In the genomic region with DNA sequence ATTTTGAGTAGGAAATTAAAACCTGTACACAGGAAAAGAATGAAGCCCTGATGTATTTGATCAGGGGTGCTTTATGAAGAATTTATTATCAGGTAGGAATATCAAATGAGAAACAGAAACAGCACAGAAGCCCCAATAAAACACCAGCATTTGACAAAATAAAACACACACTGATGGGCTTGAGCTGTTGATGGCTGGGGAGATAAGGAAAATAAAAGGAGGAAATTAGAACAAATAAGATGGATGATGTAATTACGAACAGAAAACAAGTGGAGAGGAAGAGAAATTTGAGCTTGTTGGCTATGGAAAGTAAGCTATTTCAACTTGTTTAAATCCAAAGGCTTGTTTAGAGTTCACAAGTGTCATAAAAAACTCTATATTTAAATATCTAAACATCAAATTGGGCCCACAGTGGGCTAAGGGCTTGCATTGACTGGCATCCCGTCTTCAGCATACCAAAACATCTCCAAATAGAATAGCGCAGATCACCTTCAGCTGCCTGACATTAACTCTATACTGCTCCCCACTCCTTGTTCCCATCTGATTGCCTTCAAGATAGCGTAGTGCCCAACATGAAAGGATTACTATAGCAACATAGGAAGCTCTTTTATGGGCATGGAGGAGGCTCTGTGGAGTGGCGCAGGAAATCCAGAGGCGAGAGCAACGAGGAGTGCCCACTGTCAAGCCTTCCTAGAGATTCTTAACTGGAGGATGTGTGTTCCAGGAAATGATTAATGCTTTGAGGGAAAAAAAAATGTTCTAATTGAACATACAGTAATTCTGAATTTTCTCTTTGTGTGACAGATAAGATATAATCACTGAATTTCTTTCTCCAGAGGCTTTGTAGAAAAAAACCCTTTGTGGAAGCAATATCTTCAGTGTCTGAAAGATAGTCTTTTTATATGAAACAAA, we compare ENCODE assay signal across 1 cellular context.
TF ChIP-seq lines count a peak whose summit lies in the region.

No MANE protein-coding gene starts in this region.

TF ChIP-seq in endothelial cell of umbilical vein, 7 proteins besides CTCF, POLR2A, EP300 and RAD21 (continued from another document):
- TF ChIP-seq EZH2 (IDR thresholded peaks at IDR 0.05; ENCODE audit: borderline replicate concordance, low read depth, low read length, severe bottlenecking) (no peak), FOS (IDR thresholded peaks at IDR 0.05; ENCODE audit: borderline replicate concordance, insufficient read depth, low read length) (peak; percentile 59)
- TF ChIP-seq, protein P1, sequence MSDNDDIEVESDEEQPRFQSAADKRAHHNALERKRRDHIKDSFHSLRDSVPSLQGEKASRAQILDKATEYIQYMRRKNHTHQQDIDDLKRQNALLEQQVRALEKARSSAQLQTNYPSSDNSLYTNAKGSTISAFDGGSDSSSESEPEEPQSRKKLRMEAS (IDR thresholded peaks at IDR 0.05; ENCODE audit: insufficient read depth, insufficient read length), result no peak
